ENCODE assay signal across 5 cellular contexts in the genomic region with DNA sequence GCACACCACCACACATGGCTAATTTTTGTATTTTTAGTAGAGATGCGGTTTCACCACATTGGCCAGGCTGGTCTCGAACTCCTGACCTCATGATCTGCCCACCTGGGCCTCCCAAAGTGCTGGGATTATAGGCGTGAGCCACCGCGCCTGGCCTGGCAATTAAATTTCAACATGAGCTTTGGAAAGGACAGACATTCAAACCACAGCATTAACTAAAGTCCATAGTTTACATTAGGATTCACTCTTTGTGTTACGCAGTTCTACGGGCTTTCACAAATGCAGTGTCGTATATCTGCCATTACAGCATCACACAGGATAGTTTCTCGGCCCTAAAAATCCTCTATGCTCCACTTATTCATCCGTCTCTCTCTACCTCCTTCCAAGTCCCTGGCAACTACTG. TPM values are rescaled to one million over a fixed set of nuclear protein-coding genes. Genes with fewer than 3 reads are reported as not detected.
"Had no signal": no experiment of that assay in that cellular context is flagged by ENCODE, and none has a peak within 500 bp of the region (broad histone marks: within the 10 kb centered on the region; RNA-seq: fewer than 3 reads in every experiment).

No MANE protein-coding gene starts in this region.

RNA-seq across cellular contexts. Expression of gene MYOZ2, which starts 7.7 kb away (rescaled TPM):
- total RNA-seq: H4, H7, HepG2, HT1080 had no signal
- polyA plus RNA-seq: IgD-negative memory B cell had no signal
